ENCODE assay signal across 1 cellular context in genomic region chr20:6074145-6074561, GRCh38.
TF ChIP-seq lines count a peak whose summit lies in the region.

No MANE protein-coding gene starts in this region.

TF ChIP-seq in HepG2, 621 proteins besides CTCF, POLR2A, EP300 and RAD21 (continued from another document):
- TF ChIP-seq NFAT5 (CRISPR knock-in tag; IDR thresholded peaks at IDR 0.05) (no peak), ZNF225 (CRISPR knock-in tag; IDR thresholded peaks at IDR 0.05) (no peak), ZBTB37 (CRISPR knock-in tag; IDR thresholded peaks at IDR 0.05) (no peak), KLF11 (CRISPR knock-in tag; IDR thresholded peaks at IDR 0.05) (no peak), TERF1 (CRISPR knock-in tag; IDR thresholded peaks at IDR 0.05) (no peak), ZFAT (CRISPR knock-in tag; conservative IDR thresholded peaks at IDR 0.05) (no peak), ZNF740 (CRISPR knock-in tag; IDR thresholded peaks at IDR 0.05) (no peak), HDAC1 (CRISPR knock-in tag; IDR thresholded peaks at IDR 0.05) (no peak), LBX2 (CRISPR knock-in tag; IDR thresholded peaks at IDR 0.05; ENCODE audit: borderline replicate concordance) (no peak)
